ENCODE assay signal across 21 cellular contexts in the genomic region with DNA sequence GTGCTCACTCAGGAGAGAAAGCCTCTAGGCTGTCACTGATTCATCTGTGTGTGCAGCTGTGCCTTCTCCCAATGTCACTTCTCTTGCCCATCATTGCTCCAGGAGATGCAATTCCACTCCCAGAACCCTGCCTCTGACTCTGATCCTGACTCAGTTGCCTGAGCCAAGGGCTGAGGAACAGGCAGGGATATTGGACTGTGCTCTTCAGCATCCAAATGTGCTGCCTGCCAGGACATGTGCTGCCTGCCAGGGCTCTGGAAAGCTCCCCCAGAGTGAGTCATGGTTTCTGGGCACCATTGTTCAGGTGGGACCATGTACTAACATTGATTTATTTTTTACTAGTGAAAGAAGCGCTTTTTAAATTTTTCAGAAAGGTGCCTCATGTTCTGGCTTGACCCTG.
DNase-seq lines count a peak whose midpoint lies in the region; ATAC-seq, FAIRE-seq and TF ChIP-seq lines count a peak whose summit lies in the region.
"Had no signal": no experiment of that assay in that cellular context is flagged by ENCODE, and none has a peak within 500 bp of the region (broad histone marks: within the 10 kb centered on the region; RNA-seq: fewer than 3 reads in every experiment).

No MANE protein-coding gene starts in this region.

- dilution Hi-C loops in keratinocyte (cut with MboI; ENCODE audit: extremely low pct_ligation_motif_present, low sequenced_read_pairs): no loop called here

- no peaks in the 10 kb centered on the region for H3K9me3 ChIP-seq in keratinocyte (ENCODE audit: control insufficient read depth, low read depth, low read length)
- H3K9me3 ChIP-seq in thyroid gland: no peaks in the 10 kb centered on the region
- H3K9me3 ChIP-seq: BE2C had no signal

- H2AFZ ChIP-seq in keratinocyte (ENCODE audit: control insufficient read depth, low read length): no peak overlapping the region

- no peak overlapping the region for H3K9ac ChIP-seq in keratinocyte (ENCODE audit: control insufficient read depth, extremely low read depth, insufficient read depth, low read length)

- H3K36me3 Mint-ChIP-seq in stimulated activated memory B cell treated with anti-CD40 and anti-IgM and Interleukin-4, amounts not matched to agents 10 μg/mL and 1 μg/mL and 100 μg/mL, for 72 hours: no peaks in the 10 kb centered on the region
- H3K36me3 Mint-ChIP-seq: CD8-positive, alpha-beta T cell had no signal

- no peak overlapping the region for H3K4me3 ChIP-seq in bronchial epithelial cell (ENCODE audit: low read depth, low read length)
- H3K4me3 ChIP-seq in keratinocyte (ENCODE audit: control insufficient read depth in 2 of 3, extremely low read depth in 1 of 3, insufficient read depth in 2 of 3, low read depth in 1 of 3, low read length in 3 of 3): no peak overlapping the region
- H3K4me3 ChIP-seq in thyroid gland (replicated peaks in 1 of 3): no peak overlapping the region

- H3K4me2 ChIP-seq in keratinocyte (ENCODE audit: control insufficient read depth, extremely low read depth, insufficient read depth, low read depth, low read length): no peak overlapping the region

- no peaks in the 10 kb centered on the region for H3K36me3 ChIP-seq in bronchial epithelial cell (ENCODE audit: control insufficient read depth, insufficient read depth, low read length)
- H3K36me3 ChIP-seq in keratinocyte (ENCODE audit: control insufficient read depth in 2 of 2, extremely low read depth in 1 of 2, insufficient read depth in 2 of 2, low read length in 2 of 2): no peaks in the 10 kb centered on the region
- no peaks in the 10 kb centered on the region for H3K36me3 ChIP-seq in thyroid gland
- H3K36me3 ChIP-seq: BE2C had no signal

- no peak overlapping the region for H3K27ac Mint-ChIP-seq in stimulated activated memory B cell treated with anti-CD40 and anti-IgM and Interleukin-4, amounts not matched to agents 10 μg/mL and 1 μg/mL and 100 μg/mL, for 72 hours
- H3K27ac Mint-ChIP-seq: CD8-positive, alpha-beta T cell; H9 had no signal

- FAIRE-seq in bronchial epithelial cell (lab: Jason Lieb, UNC) (no peak), keratinocyte (lab: Jason Lieb, UNC) (peak; percentile 57)
- FAIRE-seq: A204.1, D721Med, G401.6, GM12892, GM19239 had no signal

- TF ChIP-seq POLR2A in thyroid gland (IDR thresholded peaks at IDR 0.05): no peak

- no peaks in the 10 kb centered on the region for H3K4me1 ChIP-seq in keratinocyte (ENCODE audit: control insufficient read depth, extremely low read depth, insufficient read depth, low read length)
- H3K4me1 ChIP-seq in thyroid gland: no peaks in the 10 kb centered on the region
- H3K4me1 ChIP-seq: BE2C had no signal

- H4K20me1 ChIP-seq in keratinocyte (ENCODE audit: control insufficient read depth, extremely low read depth, insufficient read depth, low read length): no peaks in the 10 kb centered on the region

- peaks cover 3% of the 10 kb centered on the region for H3K9me3 Mint-ChIP-seq in stimulated activated memory B cell treated with anti-CD40 and anti-IgM and Interleukin-4, amounts not matched to agents 10 μg/mL and 1 μg/mL and 100 μg/mL, for 72 hours
- H3K9me3 Mint-ChIP-seq: CD8-positive, alpha-beta T cell had no signal

- intact Hi-C loops in thyroid gland (cut with DNase I): no loop called here

- ATAC-seq in stimulated activated memory B cell treated with anti-CD40 and anti-IgM and Interleukin-4, amounts not matched to agents 10 μg/mL and 1 μg/mL and 100 μg/mL, for 72 hours: no peak
- ATAC-seq: CD8-positive, alpha-beta T cell had no signal

- H3K4me1 Mint-ChIP-seq in stimulated activated memory B cell treated with anti-CD40 and anti-IgM and Interleukin-4, amounts not matched to agents 10 μg/mL and 1 μg/mL and 100 μg/mL, for 72 hours: no peaks in the 10 kb centered on the region
- H3K4me1 Mint-ChIP-seq: H9 had no signal

- H3K27me3 ChIP-seq in bronchial epithelial cell (ENCODE audit: control insufficient read depth, insufficient read depth, low read length) (no peaks in the 10 kb centered on the region), keratinocyte (ENCODE audit: control insufficient read depth, extremely low read depth, insufficient read depth, low read length) (peaks cover 16% of the 10 kb centered on the region), thyroid gland (no peaks in the 10 kb centered on the region)

- TF ChIP-seq CTCF in bronchial epithelial cell (IDR thresholded peaks at IDR 0.05; ENCODE audit: insufficient read depth, low read length, severe bottlenecking) (no peak), keratinocyte (optimal IDR thresholded peaks at IDR 0.05 in 1 of 3, IDR thresholded peaks at IDR 0.05 in 1 of 3, conservative IDR thresholded peaks at IDR 0.05 in 1 of 3; ENCODE audit: extremely low read depth in 1 of 3, insufficient read depth in 2 of 3, low read length in 3 of 3) (no peak), thyroid gland (IDR thresholded peaks at IDR 0.05) (no peak)

- H3K27me3 Mint-ChIP-seq in stimulated activated memory B cell treated with anti-CD40 and anti-IgM and Interleukin-4, amounts not matched to agents 10 μg/mL and 1 μg/mL and 100 μg/mL, for 72 hours: peaks cover 26% of the 10 kb centered on the region

- H3K27ac ChIP-seq in keratinocyte (ENCODE audit: control insufficient read depth, insufficient read depth, low read length): no peak overlapping the region
- no peak overlapping the region for H3K27ac ChIP-seq in thyroid gland
- H3K27ac ChIP-seq: C4-2B had no signal

- no peak overlapping the region for H3K4me3 Mint-ChIP-seq in stimulated activated memory B cell treated with anti-CD40 and anti-IgM and Interleukin-4, amounts not matched to agents 10 μg/mL and 1 μg/mL and 100 μg/mL, for 72 hours
- H3K4me3 Mint-ChIP-seq: CD8-positive, alpha-beta T cell; H9 had no signal

- DNase-seq in NCI-H446 treated with DMSO at 0.1 percent for 48 hours (lab: John Stamatoyannopoulos, UW): peak; percentile 14
- DNase-seq in bronchial epithelial cell (ENCODE audit: low read depth): peak; percentile 70
- peak; percentile 13 for DNase-seq in keratinocyte (ENCODE audit: low read depth, low spot score)
- DNase-seq in NCI-H526 treated with DMSO at 0.1 percent for 48 hours (lab: John Stamatoyannopoulos, UW): no peak
- no peak for DNase-seq in NCI-H146 (lab: John Stamatoyannopoulos, UW)
- DNase-seq in thyroid gland: no peak
- DNase-seq: BE2C; CD8-positive, alpha-beta T cell; COR-L47; DMS153; DMS79 treated with DMSO at 0.1 percent for 48 hours; EL; GOT3; H9 had no signal

- no peaks in the 10 kb centered on the region for H3K79me2 ChIP-seq in keratinocyte (ENCODE audit: control insufficient read depth, insufficient read depth, low read length)

- H3K9me1 ChIP-seq in keratinocyte (ENCODE audit: control insufficient read depth, extremely low read depth, insufficient read depth, low read length): no peaks in the 10 kb centered on the region

- WGBS in thyroid gland, 2 donors: 97 to 100% methylated on average over 1 of the region's 1 CpG

Comparison
In these comparisons a context has a peak if more than half of its experiments do, and no peak if none do; other contexts are left out.
1. DNase-seq: peak in NCI-H446 treated with DMSO at 0.1 percent for 48 hours (single experiment), bronchial epithelial cell (single experiment) and keratinocyte (single experiment); none in NCI-H526 treated with DMSO at 0.1 percent for 48 hours (single experiment), NCI-H146 (single experiment) and thyroid gland (0 of 2).